17 cellular contexts compared by ENCODE assay signal in the genomic region with DNA sequence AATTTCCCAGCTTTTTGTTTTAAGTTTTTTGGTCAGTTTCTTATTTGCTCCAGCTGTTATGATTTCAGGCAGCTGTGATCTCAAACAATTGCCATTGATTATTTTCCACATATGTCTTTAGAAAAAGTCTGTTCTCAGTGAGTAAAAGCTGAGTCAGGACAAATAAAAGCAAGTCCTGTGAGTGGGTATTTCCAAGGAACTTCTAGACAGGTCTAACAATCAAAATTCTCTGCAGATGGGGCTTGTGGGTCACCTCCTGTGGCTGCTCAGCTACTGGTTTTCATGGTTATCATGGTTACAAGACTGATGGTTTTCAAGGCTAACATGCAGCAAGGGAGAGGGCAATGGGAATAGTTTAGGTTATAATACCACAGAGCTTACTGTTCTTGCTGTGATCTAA.
DNase-seq lines count a peak whose midpoint lies in the region; ATAC-seq, FAIRE-seq and TF ChIP-seq lines count a peak whose summit lies in the region.
"Had no signal": no experiment of that assay in that cellular context is flagged by ENCODE, and none has a peak within 500 bp of the region (broad histone marks: within the 10 kb centered on the region; RNA-seq: fewer than 3 reads in every experiment).

No MANE protein-coding gene starts in this region.

- no peaks in the 10 kb centered on the region for H3K36me3 ChIP-seq in KMS-11 (ENCODE audit: insufficient read depth)
- H3K36me3 ChIP-seq: BE2C, HAP-1 had no signal

- no peak overlapping the region for H2AFZ ChIP-seq in KMS-11 (ENCODE audit: low read depth)

- no peaks in the 10 kb centered on the region for H4K20me1 ChIP-seq in KMS-11 (ENCODE audit: insufficient read depth)

- DNase-seq in D721Med (ENCODE audit: insufficient read length, low spot score) (no peak), astrocyte of the spinal cord (ENCODE audit: low read depth, low spot score) (peak; percentile 77), kidney tubule cell (ENCODE audit: low spot score) (peak; percentile 30), NCI-H526 (lab: John Stamatoyannopoulos, UW) (no peak), coronary artery (ENCODE audit: low spot score) (no peak)
- DNase-seq: BE2C; CD4-positive, alpha-beta memory T cell; DMS153; DND-41; GDM1 had no signal

- FAIRE-seq in D721Med (lab: Jason Lieb, UNC) = peak; percentile 66
- FAIRE-seq: A204.1, GM12892, H1 had no signal

- H3K4me3 ChIP-seq in KMS-11 (IDR thresholded peaks at IDR 0.05; ENCODE audit: insufficient read depth, low read depth, low read length) (no peak overlapping the region), astrocyte of the spinal cord (ENCODE audit: low read depth, low read length) (no peak overlapping the region), coronary artery (no peak overlapping the region)
- H3K4me3 ChIP-seq: HAP-1 had no signal

- ATAC-seq in HG03565 (IDR thresholded peaks at IDR 0.05; ENCODE audit: unreplicated experiment) = no peak

- H3K9ac ChIP-seq in KMS-11 = no peak overlapping the region; the same call in 1 of the 2 replicates

- H3K4me1 ChIP-seq in KMS-11 (ENCODE audit: low read depth, poor library complexity, severe bottlenecking) = peaks cover 23% of the 10 kb centered on the region
- H3K4me1 ChIP-seq: BE2C, HAP-1 had no signal

- peak overlapping the region; percentile 39; the same call in 1 of the 2 replicates for H3K4me2 ChIP-seq in KMS-11

- no peaks in the 10 kb centered on the region for H3K27me3 ChIP-seq in KMS-11 (ENCODE audit: insufficient read depth, low read depth)
- H3K27me3 ChIP-seq: BE2C had no signal

- TF ChIP-seq CTCF in D721Med (IDR thresholded peaks at IDR 0.05; ENCODE audit: insufficient read depth, missing control alignments) (no peak), KMS-11 (conservative IDR thresholded peaks at IDR 0.05; ENCODE audit: low read depth, low read length) (no peak), astrocyte of the spinal cord (IDR thresholded peaks at IDR 0.05; ENCODE audit: low read depth, low read length) (no peak), coronary artery (IDR thresholded peaks at IDR 0.05) (no peak)

- H3K79me2 ChIP-seq in KMS-11 (ENCODE audit: insufficient read depth, low read depth) = no peaks in the 10 kb centered on the region

- in situ Hi-C loops in astrocyte of the spinal cord (cut with HindIII; ENCODE audit: low sequenced_read_pairs) = no loop called here

- peak overlapping the region; percentile 67 for H3K27ac ChIP-seq in KMS-11
- no peak overlapping the region for H3K27ac ChIP-seq in coronary artery
- H3K27ac ChIP-seq: C4-2B had no signal

Comparison
In these comparisons a context has a peak if more than half of its experiments do, and no peak if none do; other contexts are left out.
1. DNase-seq: peak in astrocyte of the spinal cord (single experiment) and kidney tubule cell (single experiment); none in D721Med (single experiment), NCI-H526 (0 of 2) and coronary artery (single experiment).